Comparison of ENCODE assay signal across 33 cellular contexts in genomic region chr6:34572021-34572420, GRCh38. TPM values are rescaled to one million over a fixed set of nuclear protein-coding genes. Genes with fewer than 3 reads are reported as not detected.
"Had no signal": no experiment of that assay in that cellular context is flagged by ENCODE, and none has a peak within 500 bp of the region (broad histone marks: within the 10 kb centered on the region; RNA-seq: fewer than 3 reads in every experiment).

No MANE protein-coding gene starts in this region.

- H3K4me1 Mint-ChIP-seq: memory B cell had no signal

- H3K27ac Mint-ChIP-seq: activated naive CD4-positive, alpha-beta T cell treated with anti-CD3 and anti-CD28 coated beads for 36 hours; activated naive CD8-positive, alpha-beta T cell treated with anti-CD3 and anti-CD28 coated beads for 36 hours; activated T-helper 1 cell treated with anti-CD3 and anti-CD28 coated beads, Interleukin-12 subunit alpha, Interleukin-12 subunit beta, Interleukin-2, Interleukin-4 antibody, amounts not matched to agents 30 ng/mL and 10 ng/mL and 1 ng/mL, durations not matched to agents 14 hours and 24 hours and 36 hours; memory B cell; progenitor cell of endocrine pancreas; stimulated activated effector memory CD8-positive, alpha-beta T cell treated with anti-CD3 and anti-CD28 coated beads, Interleukin-12 subunit alpha, Interleukin-12 subunit beta, amount 100 ng/mL, for 72 hours had no signal

- H3K36me3 Mint-ChIP-seq: activated naive CD8-positive, alpha-beta T cell treated with anti-CD3 and anti-CD28 coated beads for 36 hours; immature natural killer cell; memory B cell; naive thymus-derived CD8-positive, alpha-beta T cell had no signal

- H3K36me3 ChIP-seq: adrenal gland, ascending aorta, brain microvascular endothelial cell, gastroesophageal sphincter, stomach, thyroid gland, upper lobe of left lung, vagina had no signal

- H3K27ac ChIP-seq: adrenal gland, ascending aorta, brain microvascular endothelial cell, gastroesophageal sphincter, skin epidermis, stomach, thyroid gland, upper lobe of left lung, vagina had no signal

- DNase-seq: activated CD4-positive, alpha-beta T cell treated with anti-CD3 and anti-CD28 coated beads for 4 hours; activated CD4-positive, alpha-beta T cell treated with anti-CD3 and anti-CD28 coated beads, Interleukin-2, amount 50 U/mL, for 4 hours; activated CD8-positive, alpha-beta memory T cell treated with anti-CD3 and anti-CD28 coated beads for 24 hours; activated CD8-positive, alpha-beta memory T cell treated with anti-CD3 and anti-CD28 coated beads, Interleukin-2, amount 50 U/mL, for 4 hours; activated effector memory CD4-positive, alpha-beta T cell treated with anti-CD3 and anti-CD28 coated beads, Interleukin-2, amount 50 U/mL, for 16 hours; activated naive CD4-positive, alpha-beta T cell treated with anti-CD3 and anti-CD28 coated beads for 36 hours; activated naive CD8-positive, alpha-beta T cell treated with anti-CD3 and anti-CD28 coated beads for 36 hours; activated T-cell treated with anti-CD3 and anti-CD28 coated beads, Interleukin-2, amount 50 U/mL, for 1 hour; adrenal gland; brain microvascular endothelial cell; cortex of kidney; head of caudate nucleus; hypothalamus; immature natural killer cell; naive thymus-derived CD8-positive, alpha-beta T cell; stimulated activated CD4-positive, alpha-beta T cell treated with anti-CD3 and anti-CD28 coated beads, Interleukin-4, amount 100 ng/mL, for 24 hours; stomach; T-helper 1 cell; thyroid gland; upper lobe of left lung had no signal

- FAIRE-seq: endothelial cell of umbilical vein had no signal

- ATAC-seq: gastroesophageal sphincter; naive thymus-derived CD8-positive, alpha-beta T cell; sciatic nerve; stimulated activated effector memory CD8-positive, alpha-beta T cell treated with anti-CD3 and anti-CD28 coated beads, Interleukin-12 subunit alpha, Interleukin-12 subunit beta, amount 100 ng/mL, for 72 hours had no signal

- H3K4me1 ChIP-seq: adrenal gland, ascending aorta, gastroesophageal sphincter, thyroid gland, upper lobe of left lung, vagina had no signal

- H3K9me3 ChIP-seq: adrenal gland, ascending aorta, gastroesophageal sphincter, stomach, thyroid gland, upper lobe of left lung, vagina had no signal

- H3K9me3 Mint-ChIP-seq: activated naive CD4-positive, alpha-beta T cell treated with anti-CD3 and anti-CD28 coated beads for 36 hours; activated naive CD8-positive, alpha-beta T cell treated with anti-CD3 and anti-CD28 coated beads for 36 hours; activated T-helper 1 cell treated with anti-CD3 and anti-CD28 coated beads, Interleukin-12 subunit alpha, Interleukin-12 subunit beta, Interleukin-2, Interleukin-4 antibody, amounts not matched to agents 30 ng/mL and 10 ng/mL and 1 ng/mL, durations not matched to agents 14 hours and 24 hours and 36 hours; immature natural killer cell; memory B cell; naive thymus-derived CD8-positive, alpha-beta T cell; stimulated activated effector memory CD8-positive, alpha-beta T cell treated with anti-CD3 and anti-CD28 coated beads, Interleukin-12 subunit alpha, Interleukin-12 subunit beta, amount 100 ng/mL, for 72 hours had no signal

- H3K4me3 ChIP-seq: adrenal gland, ascending aorta, gastroesophageal sphincter, skin epidermis, stomach, thyroid gland, upper lobe of left lung, vagina had no signal

- H3K27me3 Mint-ChIP-seq: activated naive CD8-positive, alpha-beta T cell treated with anti-CD3 and anti-CD28 coated beads for 36 hours had no signal

- H3K27me3 ChIP-seq: adrenal gland, ascending aorta, brain microvascular endothelial cell, thyroid gland, upper lobe of left lung, vagina had no signal

- H3K4me3 Mint-ChIP-seq: activated naive CD4-positive, alpha-beta T cell treated with anti-CD3 and anti-CD28 coated beads for 36 hours; activated naive CD8-positive, alpha-beta T cell treated with anti-CD3 and anti-CD28 coated beads for 36 hours; activated T-helper 1 cell treated with anti-CD3 and anti-CD28 coated beads, Interleukin-12 subunit alpha, Interleukin-12 subunit beta, Interleukin-2, Interleukin-4 antibody, amounts not matched to agents 30 ng/mL and 10 ng/mL and 1 ng/mL, durations not matched to agents 14 hours and 24 hours and 36 hours; immature natural killer cell; memory B cell; stimulated activated effector memory CD8-positive, alpha-beta T cell treated with anti-CD3 and anti-CD28 coated beads, Interleukin-12 subunit alpha, Interleukin-12 subunit beta, amount 100 ng/mL, for 72 hours had no signal

RNA-seq across cellular contexts. Expression of gene SPDEF, which starts 15.9 kb away (rescaled TPM):
- total RNA-seq: activated naive CD8-positive, alpha-beta T cell treated with anti-CD3 and anti-CD28 coated beads for 36 hours; activated T-helper 1 cell treated with anti-CD3 and anti-CD28 coated beads, Interleukin-12 subunit alpha, Interleukin-12 subunit beta, Interleukin-2, Interleukin-4 antibody, amounts not matched to agents 30 ng/mL and 10 ng/mL and 1 ng/mL, durations not matched to agents 14 hours and 24 hours and 36 hours; ascending aorta; endothelial cell of umbilical vein; kidney epithelial cell; naive thymus-derived CD8-positive, alpha-beta T cell; osteocyte; renal cortical epithelial cell; sciatic nerve; thyroid gland; vagina had no signal
- polyA plus RNA-seq: endothelial cell of umbilical vein; immature natural killer cell; naive thymus-derived CD8-positive, alpha-beta T cell had no signal
